1 cellular context compared by ENCODE assay signal in genomic region chr16:67206129-67206837, GRCh38.
A peak's percentile ranks its signal among the peaks of the same experiment; 100 is the strongest.
TF ChIP-seq lines count a peak whose summit lies in the region.

No MANE protein-coding gene starts in this region.

TF ChIP-seq in HEK293, 187 proteins besides CTCF, POLR2A, EP300 and RAD21 (continued from another document):
- TF ChIP-seq SCRT1 (tag by site-specific recombination; IDR thresholded peaks at IDR 0.05; ENCODE audit: borderline replicate concordance) (peak; percentile 54; the same call in 1 of the 2 replicates), BCL11B (tag by site-specific recombination; IDR thresholded peaks at IDR 0.05; ENCODE audit: low read depth) (no peak), SCRT2 (tag by site-specific recombination; IDR thresholded peaks at IDR 0.05) (peak; percentile 49; the same call in 1 of the 2 replicates), TCF7L2 (IDR thresholded peaks at IDR 0.05; ENCODE audit: borderline replicate concordance, low read depth, low read length) (no peak)
TF ChIP-seq in HEK293: peak in this region for 2.
